Comparison of ENCODE assay signal across 2 cellular contexts in the genomic region with DNA sequence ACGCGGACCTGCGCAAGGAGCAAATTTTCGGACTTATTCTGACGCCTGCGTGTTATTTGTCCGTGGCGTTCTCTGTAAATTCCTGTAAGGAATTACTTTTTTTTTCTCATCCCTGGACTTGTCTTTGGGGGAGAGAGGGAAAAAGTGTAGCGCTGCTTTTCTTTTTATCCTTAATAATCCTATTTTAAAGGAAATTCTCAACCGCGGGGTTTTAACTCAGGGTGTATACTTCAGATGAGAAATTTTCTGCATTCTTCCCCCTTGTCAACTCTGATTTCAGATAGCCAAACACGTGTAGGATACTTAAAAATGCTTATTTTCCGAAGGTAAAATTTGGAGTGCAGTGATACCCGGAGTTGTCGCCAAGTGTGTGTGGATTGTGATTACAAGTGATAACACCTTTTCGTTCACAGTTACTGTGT.
TF ChIP-seq lines count a peak whose summit lies in the region.

No MANE protein-coding gene starts in this region.

TF ChIP-seq in GM23338, 12 proteins besides CTCF, POLR2A, EP300 and RAD21:
- no peak for TF ChIP-seq ZNF331 (CRISPR knock-in tag; IDR thresholded peaks at IDR 0.05; ENCODE audit: low read depth)
- TF ChIP-seq, protein P1, sequence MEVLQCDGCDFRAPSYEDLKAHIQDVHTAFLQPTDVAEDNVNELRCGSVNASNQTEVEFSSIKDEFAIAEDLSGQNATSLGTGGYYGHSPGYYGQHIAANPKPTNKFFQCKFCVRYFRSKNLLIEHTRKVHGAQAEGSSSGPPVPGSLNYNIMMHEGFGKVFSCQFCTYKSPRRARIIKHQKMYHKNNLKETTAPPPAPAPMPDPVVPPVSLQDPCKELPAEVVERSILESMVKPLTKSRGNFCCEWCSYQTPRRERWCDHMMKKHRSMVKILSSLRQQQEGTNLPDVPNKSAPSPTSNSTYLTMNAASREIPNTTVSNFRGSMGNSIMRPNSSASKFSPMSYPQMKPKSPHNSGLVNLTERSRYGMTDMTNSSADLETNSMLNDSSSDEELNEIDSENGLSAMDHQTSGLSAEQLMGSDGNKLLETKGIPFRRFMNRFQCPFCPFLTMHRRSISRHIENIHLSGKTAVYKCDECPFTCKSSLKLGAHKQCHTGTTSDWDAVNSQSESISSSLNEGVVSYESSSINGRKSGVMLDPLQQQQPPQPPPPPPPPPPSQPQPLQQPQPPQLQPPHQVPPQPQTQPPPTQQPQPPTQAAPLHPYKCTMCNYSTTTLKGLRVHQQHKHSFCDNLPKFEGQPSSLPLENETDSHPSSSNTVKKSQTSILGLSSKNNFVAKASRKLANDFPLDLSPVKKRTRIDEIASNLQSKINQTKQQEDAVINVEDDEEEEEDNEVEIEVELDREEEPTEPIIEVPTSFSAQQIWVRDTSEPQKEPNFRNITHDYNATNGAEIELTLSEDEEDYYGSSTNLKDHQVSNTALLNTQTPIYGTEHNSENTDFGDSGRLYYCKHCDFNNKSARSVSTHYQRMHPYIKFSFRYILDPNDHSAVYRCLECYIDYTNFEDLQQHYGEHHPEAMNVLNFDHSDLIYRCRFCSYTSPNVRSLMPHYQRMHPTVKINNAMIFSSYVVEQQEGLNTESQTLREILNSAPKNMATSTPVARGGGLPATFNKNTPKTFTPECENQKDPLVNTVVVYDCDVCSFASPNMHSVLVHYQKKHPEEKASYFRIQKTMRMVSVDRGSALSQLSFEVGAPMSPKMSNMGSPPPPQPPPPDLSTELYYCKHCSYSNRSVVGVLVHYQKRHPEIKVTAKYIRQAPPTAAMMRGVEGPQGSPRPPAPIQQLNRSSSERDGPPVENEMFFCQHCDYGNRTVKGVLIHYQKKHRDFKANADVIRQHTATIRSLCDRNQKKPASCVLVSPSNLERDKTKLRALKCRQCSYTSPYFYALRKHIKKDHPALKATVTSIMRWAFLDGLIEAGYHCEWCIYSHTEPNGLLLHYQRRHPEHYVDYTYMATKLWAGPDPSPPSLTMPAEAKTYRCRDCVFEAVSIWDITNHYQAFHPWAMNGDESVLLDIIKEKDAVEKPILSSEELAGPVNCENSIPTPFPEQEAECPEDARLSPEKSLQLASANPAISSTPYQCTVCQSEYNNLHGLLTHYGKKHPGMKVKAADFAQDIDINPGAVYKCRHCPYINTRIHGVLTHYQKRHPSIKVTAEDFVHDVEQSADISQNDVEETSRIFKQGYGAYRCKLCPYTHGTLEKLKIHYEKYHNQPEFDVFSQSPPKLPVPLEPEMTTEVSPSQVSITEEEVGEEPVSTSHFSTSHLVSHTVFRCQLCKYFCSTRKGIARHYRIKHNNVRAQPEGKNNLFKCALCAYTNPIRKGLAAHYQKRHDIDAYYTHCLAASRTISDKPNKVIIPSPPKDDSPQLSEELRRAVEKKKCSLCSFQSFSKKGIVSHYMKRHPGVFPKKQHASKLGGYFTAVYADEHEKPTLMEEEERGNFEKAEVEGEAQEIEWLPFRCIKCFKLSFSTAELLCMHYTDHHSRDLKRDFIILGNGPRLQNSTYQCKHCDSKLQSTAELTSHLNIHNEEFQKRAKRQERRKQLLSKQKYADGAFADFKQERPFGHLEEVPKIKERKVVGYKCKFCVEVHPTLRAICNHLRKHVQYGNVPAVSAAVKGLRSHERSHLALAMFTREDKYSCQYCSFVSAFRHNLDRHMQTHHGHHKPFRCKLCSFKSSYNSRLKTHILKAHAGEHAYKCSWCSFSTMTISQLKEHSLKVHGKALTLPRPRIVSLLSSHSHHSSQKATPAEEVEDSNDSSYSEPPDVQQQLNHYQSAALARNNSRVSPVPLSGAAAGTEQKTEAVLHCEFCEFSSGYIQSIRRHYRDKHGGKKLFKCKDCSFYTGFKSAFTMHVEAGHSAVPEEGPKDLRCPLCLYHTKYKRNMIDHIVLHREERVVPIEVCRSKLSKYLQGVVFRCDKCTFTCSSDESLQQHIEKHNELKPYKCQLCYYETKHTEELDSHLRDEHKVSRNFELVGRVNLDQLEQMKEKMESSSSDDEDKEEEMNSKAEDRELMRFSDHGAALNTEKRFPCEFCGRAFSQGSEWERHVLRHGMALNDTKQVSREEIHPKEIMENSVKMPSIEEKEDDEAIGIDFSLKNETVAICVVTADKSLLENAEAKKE (CRISPR knock-in tag; IDR thresholded peaks at IDR 0.05), result no peak
TF ChIP-seq in GM23338: peak in this region for 0.

TF ChIP-seq in endothelial cell of umbilical vein, 7 proteins besides CTCF, POLR2A, EP300 and RAD21:
- TF ChIP-seq JUN (IDR thresholded peaks at IDR 0.05; ENCODE audit: borderline replicate concordance, insufficient read depth, insufficient read length, low read depth) (no peak), MYC (IDR thresholded peaks at IDR 0.05; ENCODE audit: low read depth, low read length) (no peak), POLR2AphosphoS5 (IDR thresholded peaks at IDR 0.05; ENCODE audit: insufficient read depth, low read depth, low read length) (no peak), GATA2 (IDR thresholded peaks at IDR 0.05; ENCODE audit: insufficient read depth, insufficient read length, low read depth, low read length) (no peak), EZH2 (IDR thresholded peaks at IDR 0.05; ENCODE audit: borderline replicate concordance, low read depth, low read length, severe bottlenecking) (no peak), FOS (IDR thresholded peaks at IDR 0.05; ENCODE audit: borderline replicate concordance, insufficient read depth, low read length) (no peak)
- TF ChIP-seq, protein P2, sequence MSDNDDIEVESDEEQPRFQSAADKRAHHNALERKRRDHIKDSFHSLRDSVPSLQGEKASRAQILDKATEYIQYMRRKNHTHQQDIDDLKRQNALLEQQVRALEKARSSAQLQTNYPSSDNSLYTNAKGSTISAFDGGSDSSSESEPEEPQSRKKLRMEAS (IDR thresholded peaks at IDR 0.05; ENCODE audit: insufficient read depth, insufficient read length), result no peak
TF ChIP-seq in endothelial cell of umbilical vein: peak in this region for 0.
